8 cellular contexts compared by ENCODE assay signal in genomic region chr11:33742249-33742851, GRCh38. TPM values are rescaled to one million over a fixed set of nuclear protein-coding genes. Genes with fewer than 3 reads are reported as not detected.
A peak's percentile ranks its signal among the peaks of the same experiment; 100 is the strongest.
DNase-seq lines count a peak whose midpoint lies in the region; ATAC-seq and TF ChIP-seq lines count a peak whose summit lies in the region.

No MANE protein-coding gene starts in this region.

- no peaks in the 10 kb centered on the region for H3K27me3 ChIP-seq in breast epithelium
- H3K27me3 ChIP-seq in mesenchymal stem cell (ENCODE audit: control insufficient read depth in 1 of 2, insufficient read depth in 1 of 2, low read length in 2 of 2), result no peaks in the 10 kb centered on the region

- no peak overlapping the region for H3K4me3 Mint-ChIP-seq in stimulated activated naive CD8-positive, alpha-beta T cell treated with anti-CD3 and anti-CD28 coated beads, Interleukin-15, amount 100 ng/mL, for 72 hours

- H3K23ac ChIP-seq in mesenchymal stem cell (ENCODE audit: low read length in 2 of 2), result no peak overlapping the region

- H3K36me3 ChIP-seq in breast epithelium (no peaks in the 10 kb centered on the region), mesenchymal stem cell (ENCODE audit: control insufficient read depth in 1 of 2, insufficient read depth in 2 of 2, low read depth in 1 of 2, low read length in 2 of 2) (peaks cover 6 to 31% of the 10 kb centered on the region in 2 experiments)

- no peak overlapping the region for H2AK5ac ChIP-seq in mesenchymal stem cell (ENCODE audit: low read length, severe bottlenecking)

- H3K4me3 ChIP-seq in LNCaP clone FGC (ENCODE audit: low read depth, low read length) (no peak overlapping the region), breast epithelium (no peak overlapping the region), mesenchymal stem cell (ENCODE audit: insufficient read depth in 1 of 2, low read depth in 1 of 2, low read length in 2 of 2) (no peak overlapping the region)

- no peak for TF ChIP-seq POLR2A in breast epithelium (IDR thresholded peaks at IDR 0.05)

- H3K4me1 ChIP-seq in breast epithelium (no peaks in the 10 kb centered on the region), mesenchymal stem cell (ENCODE audit: control insufficient read depth, insufficient read depth, low read depth, low read length) (no peaks in the 10 kb centered on the region)

- no peak overlapping the region for H2BK12ac ChIP-seq in mesenchymal stem cell (ENCODE audit: low read length in 2 of 2)

- no peaks in the 10 kb centered on the region for H3K9me3 Mint-ChIP-seq in stimulated activated naive CD8-positive, alpha-beta T cell treated with anti-CD3 and anti-CD28 coated beads, Interleukin-15, amount 100 ng/mL, for 72 hours

- no peak overlapping the region for H2AFZ ChIP-seq in mesenchymal stem cell (ENCODE audit: low read depth, low read length)

- H2BK5ac ChIP-seq in mesenchymal stem cell (ENCODE audit: low read depth, low read length, poor library complexity, severe bottlenecking), result no peak overlapping the region

- no peaks in the 10 kb centered on the region for H3K4me1 Mint-ChIP-seq in stimulated activated naive CD8-positive, alpha-beta T cell treated with anti-CD3 and anti-CD28 coated beads, Interleukin-15, amount 100 ng/mL, for 72 hours

- no CpG with 5 or more reads among the region's 3 CpGs for WGBS in mesenchymal stem cell

- H2BK120ac ChIP-seq in mesenchymal stem cell (ENCODE audit: low read depth, low read length), result no peak overlapping the region

- no peaks in the 10 kb centered on the region for H3K9me3 ChIP-seq in breast epithelium
- H3K9me3 ChIP-seq in mesenchymal stem cell (ENCODE audit: control insufficient read depth, low read length), result no peaks in the 10 kb centered on the region

- H3K4ac ChIP-seq in mesenchymal stem cell (ENCODE audit: low read depth in 1 of 2, low read length in 2 of 2), result no peak overlapping the region

- H3K4me2 ChIP-seq in mesenchymal stem cell (ENCODE audit: low read length, poor library complexity, severe bottlenecking), result no peak overlapping the region

- H3K79me1 ChIP-seq in mesenchymal stem cell (replicated peaks; ENCODE audit: low read length, poor library complexity, severe bottlenecking), result no peaks in the 10 kb centered on the region

- no peak overlapping the region for H3K18ac ChIP-seq in mesenchymal stem cell (ENCODE audit: low read depth in 1 of 2, low read length in 2 of 2)

- no peak overlapping the region for H4K91ac ChIP-seq in mesenchymal stem cell (ENCODE audit: low read length)

- intact Hi-C loops in breast epithelium (cut with DNase I; ENCODE audit: low total_unique reads), result no loop called here

- DNase-seq in GM03348 (ENCODE audit: low spot score) (peak; percentile 50), LNCaP clone FGC (ENCODE audit: low read depth) (no peak), breast epithelium (ENCODE audit: low spot score in 2 of 2) (no peak), mesenchymal stem cell (peak; percentile 36), T-helper 9 cell (no peak)
- DNase-seq in stimulated activated naive CD8-positive, alpha-beta T cell treated with anti-CD3 and anti-CD28 coated beads, Interleukin-15, amount 100 ng/mL, for 72 hours, result no peak
- DNase-seq in stimulated activated CD8-positive, alpha-beta memory T cell treated with anti-CD3 and anti-CD28 coated beads, Interleukin-4, amount 100 ng/mL, for 48 hours, result no peak

- H2BK15ac ChIP-seq in mesenchymal stem cell (ENCODE audit: low read depth, poor library complexity, severe bottlenecking), result no peak overlapping the region

- no peak for ATAC-seq in stimulated activated naive CD8-positive, alpha-beta T cell treated with anti-CD3 and anti-CD28 coated beads, Interleukin-15, amount 100 ng/mL, for 72 hours
- no peak for ATAC-seq in GM19023 (IDR thresholded peaks at IDR 0.05; ENCODE audit: unreplicated experiment)

- peaks cover 3% of the 10 kb centered on the region for H3K27me3 Mint-ChIP-seq in stimulated activated naive CD8-positive, alpha-beta T cell treated with anti-CD3 and anti-CD28 coated beads, Interleukin-15, amount 100 ng/mL, for 72 hours

- no peak overlapping the region for H3K27ac Mint-ChIP-seq in stimulated activated naive CD8-positive, alpha-beta T cell treated with anti-CD3 and anti-CD28 coated beads, Interleukin-15, amount 100 ng/mL, for 72 hours

- H4K8ac ChIP-seq in mesenchymal stem cell (ENCODE audit: low read length), result no peak overlapping the region

- no peak overlapping the region for H3K9ac ChIP-seq in mesenchymal stem cell (ENCODE audit: low read length)

- H3K27ac ChIP-seq in breast epithelium (no peak overlapping the region), mesenchymal stem cell (ENCODE audit: low read length, poor library complexity, severe bottlenecking) (no peak overlapping the region)

- H3K14ac ChIP-seq in mesenchymal stem cell (ENCODE audit: low read length in 2 of 2), result no peak overlapping the region

- TF ChIP-seq CTCF in LNCaP clone FGC (IDR thresholded peaks at IDR 0.05; ENCODE audit: control insufficient read depth, extremely low read depth, insufficient read depth) (peak; percentile 55), breast epithelium (IDR thresholded peaks at IDR 0.05) (peak in 2 of 3 donors; percentile 38 to 61)

RNA-seq across cellular contexts. Expression of gene CD59, which starts 6.1 kb away (rescaled TPM):
- 100 to 1,000 TPM; 296 to 563 (median 375) TPM for total RNA-seq in breast epithelium
- polyA plus RNA-seq in mesenchymal stem cell (2013, experiment 1 of 2), result 391 TPM
- 399 TPM for polyA plus RNA-seq in mesenchymal stem cell (2013, experiment 2 of 2)

RNA-seq across cellular contexts. Expression of gene FBXO3, which starts 32.0 kb away (rescaled TPM):
- 10 to 100 TPM; 35.0 to 60.6 (median 46.9) TPM for total RNA-seq in breast epithelium
- 13.6 TPM for polyA plus RNA-seq in mesenchymal stem cell (2013, experiment 1 of 2)
- polyA plus RNA-seq in mesenchymal stem cell (2013, experiment 2 of 2), result 14.5 TPM

RNA-seq across cellular contexts. Expression of gene C11orf91, which starts 41.7 kb away (rescaled TPM):
- not detected for total RNA-seq in breast epithelium
- polyA plus RNA-seq in mesenchymal stem cell (2013, experiment 1 of 2), result not detected
- polyA plus RNA-seq in mesenchymal stem cell (2013, experiment 2 of 2), result 0.07 TPM

Comparison
In these comparisons a context has a peak if more than half of its experiments do, and no peak if none do; other contexts are left out.
1. DNase-seq: peak in GM03348 (single experiment) and mesenchymal stem cell (single experiment); none in LNCaP clone FGC (single experiment), breast epithelium (0 of 2), stimulated activated naive CD8-positive, alpha-beta T cell treated with anti-CD3 and anti-CD28 coated beads, Interleukin-15, amount 100 ng/mL, for 72 hours (0 of 2), T-helper 9 cell (single experiment) and stimulated activated CD8-positive, alpha-beta memory T cell treated with anti-CD3 and anti-CD28 coated beads, Interleukin-4, amount 100 ng/mL, for 48 hours (single experiment).